Comparison of ENCODE assay signal across 17 cellular contexts in the genomic region with DNA sequence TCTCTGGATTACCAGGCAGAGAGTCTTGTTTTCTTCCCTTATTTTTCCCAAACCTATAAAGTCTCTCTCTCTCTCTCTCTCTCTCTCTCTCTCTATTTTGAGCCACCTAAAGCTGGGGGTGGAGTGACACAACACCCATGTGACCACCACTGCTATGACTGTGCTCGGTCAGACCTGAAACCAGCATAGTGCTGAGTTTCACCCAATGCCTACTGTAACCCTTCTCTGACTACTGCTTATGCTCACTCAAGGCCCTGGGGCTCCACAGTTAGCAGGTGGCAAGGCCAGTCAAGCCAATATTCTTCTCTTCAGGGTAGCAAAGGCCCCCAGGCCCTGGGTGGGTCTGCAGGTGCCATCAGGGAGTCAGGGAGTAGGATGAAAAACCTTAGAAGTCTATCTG.
DNase-seq lines count a peak whose midpoint lies in the region; ATAC-seq and FAIRE-seq lines count a peak whose summit lies in the region.
"Had no signal": no experiment of that assay in that cellular context is flagged by ENCODE, and none has a peak within 500 bp of the region (broad histone marks: within the 10 kb centered on the region; RNA-seq: fewer than 3 reads in every experiment).

No MANE protein-coding gene starts in this region.

- no peak overlapping the region for H3K4me3 ChIP-seq in MG63

- peak; percentile 100 for ATAC-seq in GM19452 (IDR thresholded peaks at IDR 0.05; ENCODE audit: unreplicated experiment)
- peak; percentile 100 for ATAC-seq in HG02798 (IDR thresholded peaks at IDR 0.05; ENCODE audit: poor library complexity, unreplicated experiment)
- ATAC-seq in HG03432 (IDR thresholded peaks at IDR 0.05; ENCODE audit: unreplicated experiment) = peak; percentile 100

- H3K36me3 ChIP-seq in MG63 = no peaks in the 10 kb centered on the region

- DNase-seq in GM18507 (ENCODE audit: extremely low spot score, insufficient read length, low read depth) (no peak), MG63 (no peak), NCI-H187 (lab: John Stamatoyannopoulos, UW) (no peak), NCI-H2227 (lab: John Stamatoyannopoulos, UW; ENCODE audit: unreplicated experiment) (no peak)
- no peak for DNase-seq in central memory CD4-positive, alpha-beta T cell
- DNase-seq: activated CD8-positive, alpha-beta memory T cell treated with anti-CD3 and anti-CD28 coated beads for 24 hours; activated naive CD8-positive, alpha-beta T cell treated with anti-CD3 and anti-CD28 coated beads, Interleukin-2, amount 10 ng/mL, durations not matched to agents 7 days and 5 days; AML-193; EL; KG1; kidney glomerular epithelial cell; NCI-H2081; trophoblast cell had no signal

- no peaks in the 10 kb centered on the region for H3K9me3 ChIP-seq in MG63

- peak; percentile 84 for FAIRE-seq in GM18507 (lab: Jason Lieb, UNC)
- FAIRE-seq: H1 had no signal

- H3K27me3 ChIP-seq in MG63 = no peaks in the 10 kb centered on the region
